In genomic region chr6:7566031-7566556, GRCh38 we compare ENCODE assay signal across 18 cellular contexts. TPM values are rescaled to one million over a fixed set of nuclear protein-coding genes. Genes with fewer than 3 reads are reported as not detected.
DNase-seq lines count a peak whose midpoint lies in the region; TF ChIP-seq lines count a peak whose summit lies in the region.
"Had no signal": no experiment of that assay in that cellular context is flagged by ENCODE, and none has a peak within 500 bp of the region (broad histone marks: within the 10 kb centered on the region; RNA-seq: fewer than 3 reads in every experiment).

No MANE protein-coding gene starts in this region.

- H3K27ac Mint-ChIP-seq in HFFc6: peak overlapping the region; percentile 71
- no peak overlapping the region for H3K27ac Mint-ChIP-seq in activated T-helper 1 cell treated with anti-CD3 and anti-CD28 coated beads, Interleukin-12 subunit alpha, Interleukin-12 subunit beta, Interleukin-2, Interleukin-4 antibody, amounts not matched to agents 30 ng/mL and 10 ng/mL and 1 ng/mL, durations not matched to agents 14 hours and 24 hours and 36 hours
- H3K27ac Mint-ChIP-seq: CD4-positive, CD25-positive, alpha-beta regulatory T cell had no signal

- no peak for TF ChIP-seq CTCF in AG09309 (IDR thresholded peaks at IDR 0.05; ENCODE audit: control insufficient read depth, insufficient read depth, low read depth, low read length, missing control alignments)
- TF ChIP-seq CTCF in HFFc6 (IDR thresholded peaks at IDR 0.05): no peak
- TF ChIP-seq CTCF in osteoblast (IDR thresholded peaks at IDR 0.05; ENCODE audit: extremely low read depth, low read depth, low read length): no peak

- H3K4me3 ChIP-seq in AG09309 (ENCODE audit: control insufficient read depth, low read depth, low read length) (peak overlapping the region; percentile 6; the same call in 1 of the 2 replicates), osteoblast (ENCODE audit: insufficient read depth, low read length) (no peak overlapping the region)
- H3K4me3 ChIP-seq: SK-N-MC had no signal

- H3K9me3 Mint-ChIP-seq in HFFc6: no peaks in the 10 kb centered on the region
- H3K9me3 Mint-ChIP-seq in activated T-helper 1 cell treated with anti-CD3 and anti-CD28 coated beads, Interleukin-12 subunit alpha, Interleukin-12 subunit beta, Interleukin-2, Interleukin-4 antibody, amounts not matched to agents 30 ng/mL and 10 ng/mL and 1 ng/mL, durations not matched to agents 14 hours and 24 hours and 36 hours: no peaks in the 10 kb centered on the region
- H3K9me3 Mint-ChIP-seq: CD4-positive, CD25-positive, alpha-beta regulatory T cell had no signal

- no peaks in the 10 kb centered on the region for H3K27me3 ChIP-seq in osteoblast (ENCODE audit: insufficient read depth, low read length)

- peak overlapping the region; percentile 51 for H3K4me2 ChIP-seq in osteoblast (ENCODE audit: insufficient read depth, low read length)

- H4K20me1 ChIP-seq in osteoblast (ENCODE audit: insufficient read depth, low read length): no peaks in the 10 kb centered on the region

- H3K36me3 ChIP-seq in osteoblast (ENCODE audit: insufficient read depth, low read length): peaks cover 74% of the 10 kb centered on the region
- H3K36me3 ChIP-seq: BE2C had no signal

- H3K27me3 Mint-ChIP-seq in HFFc6 (ENCODE audit: insufficient read depth): no peaks in the 10 kb centered on the region; the same call in 1 of the 2 replicates
- peaks cover 22% of the 10 kb centered on the region for H3K27me3 Mint-ChIP-seq in activated T-helper 1 cell treated with anti-CD3 and anti-CD28 coated beads, Interleukin-12 subunit alpha, Interleukin-12 subunit beta, Interleukin-2, Interleukin-4 antibody, amounts not matched to agents 30 ng/mL and 10 ng/mL and 1 ng/mL, durations not matched to agents 14 hours and 24 hours and 36 hours (ENCODE audit: insufficient read depth)

- peak overlapping the region; percentile 12 for H3K27ac ChIP-seq in epithelial cell of prostate
- peak overlapping the region; percentile 81 for H3K27ac ChIP-seq in osteoblast (ENCODE audit: low read depth, low read length)
- H3K27ac ChIP-seq: SK-N-MC had no signal

- H3K79me2 ChIP-seq in osteoblast (ENCODE audit: insufficient read depth, low read length): peaks cover 3% of the 10 kb centered on the region

- DNase-seq in AG09309 (ENCODE audit: low read depth) (peak; percentile 44), HFFc6 (no peak), epithelial cell of prostate (ENCODE audit: low read depth, low spot score) (no peak), osteoblast (ENCODE audit: insufficient read length, low spot score, missing footprints) (peak; percentile 61), superior temporal gyrus (ENCODE audit: extremely low spot score) (no peak), activated T-cell treated with anti-CD3 and anti-CD28 coated beads for 4 hours (no peak), NCI-H526 treated with DMSO at 0.1 percent for 48 hours (lab: John Stamatoyannopoulos, UW) (no peak)
- no peak for DNase-seq in activated T-helper 1 cell treated with anti-CD3 and anti-CD28 coated beads, Interleukin-12 subunit alpha, Interleukin-12 subunit beta, Interleukin-2, Interleukin-4 antibody, amounts not matched to agents 30 ng/mL and 10 ng/mL and 1 ng/mL, durations not matched to agents 14 hours and 24 hours and 36 hours (ENCODE audit: low spot score)
- DNase-seq: BE2C; CD4-positive, CD25-positive, alpha-beta regulatory T cell; EL; KG1; NCI-H1417 treated with DMSO at 0.1 percent for 48 hours; NCI-H187 treated with DMSO at 0.1 percent for 48 hours; NCI-H226; NCI-H524; SHP77 had no signal

- intact Hi-C loops in activated T-helper 1 cell treated with anti-CD3 and anti-CD28 coated beads, Interleukin-12 subunit alpha, Interleukin-12 subunit beta, Interleukin-2, Interleukin-4 antibody, amounts not matched to agents 30 ng/mL and 10 ng/mL and 1 ng/mL, durations not matched to agents 14 hours and 24 hours and 36 hours (cut with micrococcal nuclease): no loop called here

- peak overlapping the region; percentile 53; the same call in 1 of the 2 replicates for H3K4me3 Mint-ChIP-seq in HFFc6
- no peak overlapping the region for H3K4me3 Mint-ChIP-seq in activated T-helper 1 cell treated with anti-CD3 and anti-CD28 coated beads, Interleukin-12 subunit alpha, Interleukin-12 subunit beta, Interleukin-2, Interleukin-4 antibody, amounts not matched to agents 30 ng/mL and 10 ng/mL and 1 ng/mL, durations not matched to agents 14 hours and 24 hours and 36 hours
- H3K4me3 Mint-ChIP-seq: CD4-positive, CD25-positive, alpha-beta regulatory T cell had no signal

- peaks cover 32% of the 10 kb centered on the region for H3K36me3 Mint-ChIP-seq in HFFc6 (ENCODE audit: low read depth)
- H3K36me3 Mint-ChIP-seq in activated T-helper 1 cell treated with anti-CD3 and anti-CD28 coated beads, Interleukin-12 subunit alpha, Interleukin-12 subunit beta, Interleukin-2, Interleukin-4 antibody, amounts not matched to agents 30 ng/mL and 10 ng/mL and 1 ng/mL, durations not matched to agents 14 hours and 24 hours and 36 hours (ENCODE audit: low read depth): no peaks in the 10 kb centered on the region
- H3K36me3 Mint-ChIP-seq: CD4-positive, CD25-positive, alpha-beta regulatory T cell had no signal

- H2AFZ ChIP-seq in osteoblast (ENCODE audit: low read length): peak overlapping the region; percentile 35

- H3K4me1 Mint-ChIP-seq in HFFc6 (ENCODE audit: low read depth): peaks cover 30% of the 10 kb centered on the region
- H3K4me1 Mint-ChIP-seq in activated T-helper 1 cell treated with anti-CD3 and anti-CD28 coated beads, Interleukin-12 subunit alpha, Interleukin-12 subunit beta, Interleukin-2, Interleukin-4 antibody, amounts not matched to agents 30 ng/mL and 10 ng/mL and 1 ng/mL, durations not matched to agents 14 hours and 24 hours and 36 hours (ENCODE audit: low read depth): no peaks in the 10 kb centered on the region
- H3K4me1 Mint-ChIP-seq: CD4-positive, CD25-positive, alpha-beta regulatory T cell had no signal

- peaks cover 32% of the 10 kb centered on the region for H3K4me1 ChIP-seq in osteoblast (ENCODE audit: insufficient read depth, low read length)
- H3K4me1 ChIP-seq: BE2C had no signal

- H3K9me3 ChIP-seq in osteoblast (ENCODE audit: low read depth, low read length): no peaks in the 10 kb centered on the region
- H3K9me3 ChIP-seq: BE2C had no signal

RNA-seq across cellular contexts. Expression of gene SNRNP48, which starts 23.9 kb away (rescaled TPM):
- total RNA-seq in HFFc6 (2021; fragmentation: NEBNext Ultra II Directional; extraction: Animal tissue kit (Norgen Biotek cat#: 25700)): 10 to 100 TPM in 5 of 6 experiments, 1 to 10 TPM in 1; 9.7 to 12.9 (median 11.9) TPM
- total RNA-seq in osteoblast: 15.9 and 19.7 TPM in 2 replicates
- 17.7 and 18.0 TPM in 2 replicates for total RNA-seq in activated T-helper 1 cell treated with anti-CD3 and anti-CD28 coated beads, Interleukin-12 subunit alpha, Interleukin-12 subunit beta, Interleukin-2, Interleukin-4 antibody, amounts not matched to agents 30 ng/mL and 10 ng/mL and 1 ng/mL, durations not matched to agents 14 hours and 24 hours and 36 hours

RNA-seq across cellular contexts. Expression of gene DSP, which starts 24.6 kb away (rescaled TPM):
- total RNA-seq in HFFc6 (2021; fragmentation: NEBNext Ultra II Directional; extraction: Animal tissue kit (Norgen Biotek cat#: 25700)): 10 to 100 TPM; 33.8 to 65.4 (median 37.0) TPM
- total RNA-seq in osteoblast: 84.0 and 119 TPM in 2 replicates
- total RNA-seq in activated T-helper 1 cell treated with anti-CD3 and anti-CD28 coated beads, Interleukin-12 subunit alpha, Interleukin-12 subunit beta, Interleukin-2, Interleukin-4 antibody, amounts not matched to agents 30 ng/mL and 10 ng/mL and 1 ng/mL, durations not matched to agents 14 hours and 24 hours and 36 hours: not detected in 2 replicates
- total RNA-seq: CD4-positive, CD25-positive, alpha-beta regulatory T cell had no signal

Comparison
In these comparisons a context has a peak if more than half of its experiments do, and no peak if none do; other contexts are left out.
1. DNase-seq: peak in AG09309 (single experiment) and osteoblast (single experiment); none in HFFc6 (single experiment), epithelial cell of prostate (single experiment), superior temporal gyrus (single experiment), activated T-cell treated with anti-CD3 and anti-CD28 coated beads for 4 hours (single experiment), activated T-helper 1 cell treated with anti-CD3 and anti-CD28 coated beads, Interleukin-12 subunit alpha, Interleukin-12 subunit beta, Interleukin-2, Interleukin-4 antibody, amounts not matched to agents 30 ng/mL and 10 ng/mL and 1 ng/mL, durations not matched to agents 14 hours and 24 hours and 36 hours (single experiment) and NCI-H526 treated with DMSO at 0.1 percent for 48 hours (single experiment).
2. RNA of gene DSP, which starts 24.6 kb away (total RNA-seq): 84.0 to 119 TPM in osteoblast and 33.8 to 65.4 TPM in HFFc6; not detected in activated T-helper 1 cell treated with anti-CD3 and anti-CD28 coated beads, Interleukin-12 subunit alpha, Interleukin-12 subunit beta, Interleukin-2, Interleukin-4 antibody, amounts not matched to agents 30 ng/mL and 10 ng/mL and 1 ng/mL, durations not matched to agents 14 hours and 24 hours and 36 hours; every median in the first group is over 10 times any median in the second.